In genomic region chrX:121258545-121258944, GRCh38 we compare ENCODE assay signal across 15 cellular contexts.
"Had no signal": no experiment of that assay in that cellular context is flagged by ENCODE, and none has a peak within 500 bp of the region (broad histone marks: within the 10 kb centered on the region; RNA-seq: fewer than 3 reads in every experiment).

No MANE protein-coding gene starts in this region.

- H3K9me3 ChIP-seq: ovary, psoas muscle, tibial artery, uterus had no signal

- H3K4me3 ChIP-seq: lung, ovary, psoas muscle, tibial artery, uterus had no signal

- H3K27ac ChIP-seq: ovary, psoas muscle, tibial artery, uterus had no signal

- ATAC-seq: left lobe of liver; natural killer cell; psoas muscle; right cardiac atrium; stimulated activated naive CD8-positive, alpha-beta T cell treated with anti-CD3 and anti-CD28 coated beads, Interleukin-15, Interleukin-2, amounts not matched to agents 100 U/mL and 50 U/mL, for 24 hours had no signal

- DNase-seq: activated CD4-positive, alpha-beta T cell treated with anti-CD3 and anti-CD28 coated beads, Interleukin-2, amount 50 U/mL, for 1 hour; activated CD8-positive, alpha-beta memory T cell treated with anti-CD3 and anti-CD28 coated beads, Interleukin-2, amount 50 U/mL, for 4 hours; cerebellar nuclear complex; cortex of kidney; head of caudate nucleus; natural killer cell; ovary; psoas muscle; right cardiac atrium; stimulated activated naive CD8-positive, alpha-beta T cell treated with anti-CD3 and anti-CD28 coated beads, Interleukin-15, Interleukin-2, amounts not matched to agents 100 U/mL and 50 U/mL, for 24 hours; substantia nigra; tibial artery; uterus had no signal

- H3K27me3 ChIP-seq: ovary, tibial artery, uterus had no signal

- H3K4me1 ChIP-seq: psoas muscle, tibial artery, uterus had no signal

- H3K36me3 ChIP-seq: ovary, tibial artery, uterus had no signal
